Comparison of ENCODE assay signal across 14 cellular contexts in genomic region chr5:178213003-178213449, GRCh38. TPM values are rescaled to one million over a fixed set of nuclear protein-coding genes. Genes with fewer than 3 reads are reported as not detected.
DNase-seq lines count a peak whose midpoint lies in the region; ATAC-seq and TF ChIP-seq lines count a peak whose summit lies in the region.
"Had no signal": no experiment of that assay in that cellular context is flagged by ENCODE, and none has a peak within 500 bp of the region (broad histone marks: within the 10 kb centered on the region; RNA-seq: fewer than 3 reads in every experiment).

No MANE protein-coding gene starts in this region.

- peak overlapping the region; percentile 61 for H3K27ac Mint-ChIP-seq in MCF 10A (ENCODE audit: low read depth, unreplicated experiment)
- peak overlapping the region; percentile 54 for H3K27ac Mint-ChIP-seq in stimulated activated naive CD8-positive, alpha-beta T cell treated with anti-CD3 and anti-CD28 coated beads, Interleukin-15, Interleukin-2, amounts not matched to agents 100 ng/mL and 50 ng/mL, for 24 hours
- no peak overlapping the region for H3K27ac Mint-ChIP-seq in CD8-positive, alpha-beta T cell

- ATAC-seq in RWPE2 (ENCODE audit: low read depth) (0 out of 3 replicates have a peak, but pooled peaks have one; percentile 1), left colon (peak; percentile 15), GM18909 (IDR thresholded peaks at IDR 0.05; ENCODE audit: poor library complexity, unreplicated experiment) (no peak), HG03045 (IDR thresholded peaks at IDR 0.05; ENCODE audit: unreplicated experiment) (no peak)
- no peak for ATAC-seq in CD8-positive, alpha-beta T cell

- H3K9me3 ChIP-seq in mammary epithelial cell (replicated peaks; ENCODE audit: insufficient read depth, low read length) (no peaks in the 10 kb centered on the region), RWPE2 (ENCODE audit: severe bottlenecking) (no peaks in the 10 kb centered on the region)
- H3K9me3 ChIP-seq in CD8-positive, alpha-beta T cell (ENCODE audit: low read length), result no peaks in the 10 kb centered on the region

- H3K9ac ChIP-seq in mammary epithelial cell (ENCODE audit: insufficient read depth, low read length), result no peak overlapping the region

- 76% methylated on average over 4 of the region's 4 CpGs for WGBS in mammary epithelial cell (ENCODE audit: low coverage, missing lambda C conversion rate)

- no peak overlapping the region for H2AFZ ChIP-seq in mammary epithelial cell (ENCODE audit: low read depth, low read length)

- in situ Hi-C loops in mammary epithelial cell (cut with MboI; ENCODE audit: low sequenced_read_pairs in 2 of 2), result no loop called here

- H3K4me1 ChIP-seq in mammary epithelial cell (ENCODE audit: insufficient read depth, low read length) (peaks cover 3% of the 10 kb centered on the region), RWPE2 (ENCODE audit: insufficient read depth, poor library complexity, severe bottlenecking) (no peaks in the 10 kb centered on the region)
- H3K4me1 ChIP-seq in CD8-positive, alpha-beta T cell (ENCODE audit: insufficient read depth, low read length), result peaks cover 11% of the 10 kb centered on the region

- H3K79me2 ChIP-seq in mammary epithelial cell (ENCODE audit: insufficient read depth, low read length), result peaks cover 35% of the 10 kb centered on the region

- H3K27me3 ChIP-seq in mammary epithelial cell (ENCODE audit: insufficient read depth, low read length) (no peaks in the 10 kb centered on the region), RWPE2 (ENCODE audit: insufficient read depth, poor library complexity, severe bottlenecking) (no peaks in the 10 kb centered on the region)
- H3K27me3 ChIP-seq in CD8-positive, alpha-beta T cell (ENCODE audit: insufficient read depth, low read length), result no peaks in the 10 kb centered on the region

- BruUV-seq in MCF 10A (replicated peaks; lab: Mats Ljungman, UMichigan) (no TSS peak), mammary epithelial cell (replicated peaks; lab: Mats Ljungman, UMichigan) (no TSS peak)

- peaks cover 14% of the 10 kb centered on the region for H3K4me1 Mint-ChIP-seq in MCF 10A (ENCODE audit: insufficient read depth, unreplicated experiment)
- peaks cover 27% of the 10 kb centered on the region for H3K4me1 Mint-ChIP-seq in stimulated activated naive CD8-positive, alpha-beta T cell treated with anti-CD3 and anti-CD28 coated beads, Interleukin-15, Interleukin-2, amounts not matched to agents 100 ng/mL and 50 ng/mL, for 24 hours (ENCODE audit: low read depth)
- H3K4me1 Mint-ChIP-seq in CD8-positive, alpha-beta T cell (ENCODE audit: low read depth), result peaks cover 39% of the 10 kb centered on the region

- no peak overlapping the region for H3K4me3 ChIP-seq in mammary epithelial cell (replicated peaks in 1 of 3; ENCODE audit: insufficient read depth in 1 of 3, low read depth in 2 of 3, low read length in 3 of 3)
- H3K4me3 ChIP-seq in RWPE2 (ENCODE audit: severe bottlenecking), result no peak overlapping the region
- H3K4me3 ChIP-seq in CD8-positive, alpha-beta T cell (ENCODE audit: low read depth, low read length), result no peak overlapping the region

- no peak overlapping the region for H3K27ac ChIP-seq in mammary epithelial cell (ENCODE audit: insufficient read depth, low read depth, low read length)
- no peak overlapping the region for H3K27ac ChIP-seq in RWPE2 (ENCODE audit: poor library complexity, severe bottlenecking)
- no peak overlapping the region for H3K27ac ChIP-seq in CD8-positive, alpha-beta T cell (ENCODE audit: low read depth, low read length)

- peaks cover 96% of the 10 kb centered on the region for H3K36me3 Mint-ChIP-seq in MCF 10A (ENCODE audit: insufficient read depth, unreplicated experiment)
- peaks cover 70% of the 10 kb centered on the region for H3K36me3 Mint-ChIP-seq in stimulated activated naive CD8-positive, alpha-beta T cell treated with anti-CD3 and anti-CD28 coated beads, Interleukin-15, Interleukin-2, amounts not matched to agents 100 ng/mL and 50 ng/mL, for 24 hours (ENCODE audit: low read depth)
- peaks cover 87% of the 10 kb centered on the region for H3K36me3 Mint-ChIP-seq in CD8-positive, alpha-beta T cell

- H3K4me3 Mint-ChIP-seq in MCF 10A (ENCODE audit: unreplicated experiment), result no peak overlapping the region
- no peak overlapping the region for H3K4me3 Mint-ChIP-seq in stimulated activated naive CD8-positive, alpha-beta T cell treated with anti-CD3 and anti-CD28 coated beads, Interleukin-15, Interleukin-2, amounts not matched to agents 100 ng/mL and 50 ng/mL, for 24 hours
- H3K4me3 Mint-ChIP-seq in CD8-positive, alpha-beta T cell, result no peak overlapping the region
- H3K4me3 Mint-ChIP-seq: activated CD4-positive, alpha-beta T cell treated with anti-CD3 and anti-CD28 coated beads, Interleukin-2, amount 10 ng/mL, durations not matched to agents 7 days and 5 days; immature natural killer cell; nephron progenitor cell had no signal

- POLR2A ChIA-PET in MCF 10A (lab: Yijun Ruan, JAX), result interaction anchor here (0.6 to 4.3 kb wide), 9 partner anchors 9 to 136 kb away, joined by 3 to 24 read pairs (median 5); partner anchors contain the start of genes HNRNPAB, NHP2 and PHYKPL
- POLR2A ChIA-PET in CD8-positive, alpha-beta T cell (lab: Charles Lee), result interaction anchor here (1.0 to 3.9 kb wide), 2 partner anchors 8 to 12 kb away, joined by 3 to 25 read pairs; partner anchors contain the start of gene HNRNPAB

- dilution Hi-C loops in mammary epithelial cell (cut with HindIII; ENCODE audit: low sequenced_read_pairs), result no loop called here

- CTCF ChIA-PET in MCF 10A (lab: Yijun Ruan, JAX), result interaction anchor here (0.8 kb wide), 1 partner anchor 17 kb away, joined by 4 read pairs; no protein-coding TSS in a partner anchor
- CTCF ChIA-PET in mammary epithelial cell (lab: Charles Lee; ENCODE audit: low non-redundant PET), result no interaction called here
- CTCF ChIA-PET in CD8-positive, alpha-beta T cell (lab: Charles Lee), result interaction anchor here (1.2 kb wide), 1 partner anchor 18 kb away, joined by 3 read pairs; no protein-coding TSS in a partner anchor

- H3K4me2 ChIP-seq in mammary epithelial cell (ENCODE audit: insufficient read depth, low read depth, low read length), result no peak overlapping the region

- H3K27me3 Mint-ChIP-seq in MCF 10A (ENCODE audit: insufficient read depth, unreplicated experiment), result no peaks in the 10 kb centered on the region
- no peaks in the 10 kb centered on the region for H3K27me3 Mint-ChIP-seq in stimulated activated naive CD8-positive, alpha-beta T cell treated with anti-CD3 and anti-CD28 coated beads, Interleukin-15, Interleukin-2, amounts not matched to agents 100 ng/mL and 50 ng/mL, for 24 hours
- H3K27me3 Mint-ChIP-seq in CD8-positive, alpha-beta T cell (ENCODE audit: low read depth), result no peaks in the 10 kb centered on the region
- H3K27me3 Mint-ChIP-seq: activated CD4-positive, alpha-beta T cell treated with anti-CD3 and anti-CD28 coated beads, Interleukin-2, amount 10 ng/mL, durations not matched to agents 7 days and 5 days had no signal

- no peaks in the 10 kb centered on the region for H3K9me3 Mint-ChIP-seq in MCF 10A (ENCODE audit: unreplicated experiment)
- no peaks in the 10 kb centered on the region for H3K9me3 Mint-ChIP-seq in stimulated activated naive CD8-positive, alpha-beta T cell treated with anti-CD3 and anti-CD28 coated beads, Interleukin-15, Interleukin-2, amounts not matched to agents 100 ng/mL and 50 ng/mL, for 24 hours
- H3K9me3 Mint-ChIP-seq in CD8-positive, alpha-beta T cell, result no peaks in the 10 kb centered on the region
- H3K9me3 Mint-ChIP-seq: activated CD4-positive, alpha-beta T cell treated with anti-CD3 and anti-CD28 coated beads, Interleukin-2, amount 10 ng/mL, durations not matched to agents 7 days and 5 days; immature natural killer cell; nephron progenitor cell had no signal

- TF ChIP-seq CTCF in MCF 10A (IDR thresholded peaks at IDR 0.05; ENCODE audit: unreplicated experiment), result no peak
- no peak for TF ChIP-seq CTCF in mammary epithelial cell (conservative IDR thresholded peaks at IDR 0.05 in 1 of 2, IDR thresholded peaks at IDR 0.05 in 1 of 2; ENCODE audit: extremely low read depth in 1 of 2, insufficient read depth in 1 of 2, low read depth in 1 of 2, low read length in 2 of 2)
- TF ChIP-seq CTCF in RWPE2 (IDR thresholded peaks at IDR 0.05; ENCODE audit: poor library complexity, severe bottlenecking), result no peak
- TF ChIP-seq CTCF in CD8-positive, alpha-beta T cell (IDR thresholded peaks at IDR 0.05), result no peak

- H3K36me3 ChIP-seq in mammary epithelial cell (ENCODE audit: insufficient read depth, low read length), result peaks cover 50% of the 10 kb centered on the region
- peaks cover 94% of the 10 kb centered on the region for H3K36me3 ChIP-seq in RWPE2 (ENCODE audit: low read depth)
- H3K36me3 ChIP-seq in CD8-positive, alpha-beta T cell (ENCODE audit: insufficient read depth, low read length), result peaks cover 83% of the 10 kb centered on the region

- peaks cover 6% of the 10 kb centered on the region for H4K20me1 ChIP-seq in mammary epithelial cell (ENCODE audit: insufficient read depth, low read length)

- no peak for DNase-seq in MCF 10A (ENCODE audit: unreplicated experiment)
- no peak for DNase-seq in mammary epithelial cell
- DNase-seq in RWPE2 (ENCODE audit: low spot score), result no peak
- peak in 1 of 2 donors; percentile 53 for DNase-seq in left colon
- no peak for DNase-seq in CD8-positive, alpha-beta T cell
- DNase-seq: activated CD4-positive, alpha-beta T cell treated with anti-CD3 and anti-CD28 coated beads, Interleukin-2, amount 10 ng/mL, durations not matched to agents 7 days and 5 days; dermis blood vessel endothelial cell; immature natural killer cell; NCI-H1105 treated with DMSO at 0.1 percent for 48 hours; NCI-H774; nephron progenitor cell had no signal

- intact Hi-C loops in MCF 10A (cut with micrococcal nuclease), result no loop called here
- intact Hi-C loops in mammary epithelial cell (cut with micrococcal nuclease), result no loop called here
- intact Hi-C loops in left colon (cut with DNase I, micrococcal nuclease), result no loop called here
- intact Hi-C loops in CD8-positive, alpha-beta T cell (cut with DNase I, micrococcal nuclease), result no loop called here

RNA-seq across cellular contexts. Expression of gene HNRNPAB, which starts 8.7 kb away (rescaled TPM):
- total RNA-seq in MCF 10A (2022), result 313 and 364 TPM in 2 replicates
- 100 to 1,000 TPM in 1 of 2 donors, 10 to 100 TPM in 1; 68.8 to 243 TPM for total RNA-seq in mammary epithelial cell
- 158 TPM for polyA plus RNA-seq in mammary epithelial cell
- 162 TPM for polyA minus RNA-seq in mammary epithelial cell
- 100 to 1,000 TPM; 274 to 281 TPM for total RNA-seq in left colon
- total RNA-seq in CD8-positive, alpha-beta T cell, result 10 to 100 TPM; 67.3 to 76.2 TPM

RNA-seq across cellular contexts. Expression of gene PHYKPL, which starts 19.6 kb away (rescaled TPM):
- total RNA-seq in MCF 10A (2022), result 112 and 115 TPM in 2 replicates
- 10 to 100 TPM; 14.8 to 25.2 TPM for total RNA-seq in mammary epithelial cell
- 9.6 TPM for polyA plus RNA-seq in mammary epithelial cell
- polyA minus RNA-seq in mammary epithelial cell, result 12.2 TPM
- 100 to 1,000 TPM; 157 to 180 TPM for total RNA-seq in left colon
- total RNA-seq in CD8-positive, alpha-beta T cell, result 10 to 100 TPM; 82.8 to 90.3 TPM

RNA-seq across cellular contexts. Expression of gene GMCL2, which starts 25.9 kb away (rescaled TPM):
- total RNA-seq in MCF 10A (2022) (not detected in 2 replicates), mammary epithelial cell (not detected), left colon (not detected)
- polyA plus RNA-seq in mammary epithelial cell, result not detected
- polyA minus RNA-seq in mammary epithelial cell, result not detected
- not detected for total RNA-seq in CD8-positive, alpha-beta T cell
- total RNA-seq: activated CD4-positive, alpha-beta T cell treated with anti-CD3 and anti-CD28 coated beads, Interleukin-2, amount 10 ng/mL, durations not matched to agents 7 days and 5 days; dermis blood vessel endothelial cell had no signal
- polyA plus RNA-seq: immature natural killer cell had no signal

RNA-seq across cellular contexts. Expression of gene NHP2, which starts 59.3 kb away (rescaled TPM):
- total RNA-seq in MCF 10A (2022), result 322 and 327 TPM in 2 replicates
- 100 to 1,000 TPM in 1 of 2 donors, 10 to 100 TPM in 1; 72.8 to 152 TPM for total RNA-seq in mammary epithelial cell
- polyA plus RNA-seq in mammary epithelial cell, result 213 TPM
- 91.2 TPM for polyA minus RNA-seq in mammary epithelial cell
- 10 to 100 TPM; 56.9 to 63.9 TPM for total RNA-seq in left colon
- 10 to 100 TPM; 48.8 to 49.6 TPM for total RNA-seq in CD8-positive, alpha-beta T cell

Comparison
In these comparisons a context has a peak if more than half of its experiments do, and no peak if none do; other contexts are left out.
1. ATAC-seq: peak in RWPE2 (single experiment) and left colon (single experiment); none in GM18909 (single experiment), HG03045 (single experiment) and CD8-positive, alpha-beta T cell (single experiment).